1 cellular context compared by ENCODE assay signal in genomic region chr12:7189398-7190267, GRCh38.
TF ChIP-seq lines count a peak whose summit lies in the region.

TSS of gene PEX5 (plus strand) at chr12:7189686. CDS start at chr12:7190378, 692 bp downstream.

TF ChIP-seq in K562, 482 proteins besides CTCF, POLR2A, EP300 and RAD21 (continued from another document and continues in another):
- TF ChIP-seq ZBTB40 (IDR thresholded peaks at IDR 0.05) (peak; percentile 18; the same call in 1 of the 2 replicates), ZBTB40 (CRISPR knock-in tag; IDR thresholded peaks at IDR 0.05) (no peak), OTX1 (CRISPR knock-in tag; IDR thresholded peaks at IDR 0.05) (no peak), ZBTB43 (CRISPR knock-in tag; IDR thresholded peaks at IDR 0.05) (no peak), PBX2 (CRISPR knock-in tag; IDR thresholded peaks at IDR 0.05; ENCODE audit: low read depth) (no peak), PBX2 (tag; conservative IDR thresholded peaks at IDR 0.05; ENCODE audit: low read depth) (no peak), ZFP91 (CRISPR knock-in tag; IDR thresholded peaks at IDR 0.05) (peak; percentile 97), ZNF232 (CRISPR knock-in tag; IDR thresholded peaks at IDR 0.05) (no peak), ZNF586 (CRISPR knock-in tag; conservative IDR thresholded peaks at IDR 0.05) (no peak), WHSC1 (IDR thresholded peaks at IDR 0.05; ENCODE audit: low read length) (no peak), FOXM1 (IDR thresholded peaks at IDR 0.05; ENCODE audit: low read depth) (peak; percentile 82), FOXM1 (CRISPR knock-in tag; IDR thresholded peaks at IDR 0.05; ENCODE audit: low read depth) (0 out of 2 replicates have a peak, but pooled peaks have one; percentile 52), ETS2 (tag; IDR thresholded peaks at IDR 0.05; ENCODE audit: borderline replicate concordance, poor library complexity, severe bottlenecking) (no peak), REST (CRISPR knock-in tag; IDR thresholded peaks at IDR 0.05; ENCODE audit: low read depth) (no peak), CTCFL (IDR thresholded peaks at IDR 0.05; ENCODE audit: borderline replicate concordance, insufficient read depth, low read depth, low read length, poor library complexity, severe bottlenecking) (no peak), MTA2 (IDR thresholded peaks at IDR 0.05; ENCODE audit: low read depth) (no peak), E2F8 (IDR thresholded peaks at IDR 0.05; ENCODE audit: low read depth, partially characterized antibody) (no peak), ZNF140 (CRISPR knock-in tag; IDR thresholded peaks at IDR 0.05) (no peak), SOX6 (IDR thresholded peaks at IDR 0.05) (no peak), BDP1 (IDR thresholded peaks at IDR 0.05; ENCODE audit: insufficient read depth, insufficient read length) (no peak), MAFF (IDR thresholded peaks at IDR 0.05; ENCODE audit: low read length) (no peak), VEZF1 (CRISPR knock-in tag; IDR thresholded peaks at IDR 0.05) (peak; percentile 88), PCBP1 (IDR thresholded peaks at IDR 0.05; ENCODE audit: low read depth, low read length, poor library complexity, severe bottlenecking) (no peak), ZNF699 (CRISPR knock-in tag; IDR thresholded peaks at IDR 0.05; ENCODE audit: insufficient replicate concordance) (no peak), MTF1 (CRISPR knock-in tag; IDR thresholded peaks at IDR 0.05; ENCODE audit: borderline replicate concordance) (no peak), SIN3A (IDR thresholded peaks at IDR 0.05; ENCODE audit: borderline replicate concordance in 2 of 2, control insufficient read depth in 1 of 2, low read depth in 2 of 2, low read length in 2 of 2) (peak in 1 of 2 experiments; percentile 37; a peak in 2 of 4 replicates), PTTG1 (tag; IDR thresholded peaks at IDR 0.05; ENCODE audit: low read depth) (no peak)
